8 cellular contexts compared by ENCODE assay signal in genomic region chr16:81652798-81653505, GRCh38.
DNase-seq lines count a peak whose midpoint lies in the region; ATAC-seq and TF ChIP-seq lines count a peak whose summit lies in the region.
"Had no signal": no experiment of that assay in that cellular context is flagged by ENCODE, and none has a peak within 500 bp of the region (broad histone marks: within the 10 kb centered on the region; RNA-seq: fewer than 3 reads in every experiment).

No MANE protein-coding gene starts in this region.

- peak; percentile 51 for DNase-seq in GM19238 (ENCODE audit: insufficient read length, low spot score)
- DNase-seq in RPMI8226 = peak; percentile 39
- no peak for DNase-seq in testis
- DNase-seq in MV-4-11 (lab: John Stamatoyannopoulos, UW) = no peak
- no peak for DNase-seq in aorta
- DNase-seq in iPS-NIHi11 (ENCODE audit: low spot score) = no peak
- DNase-seq: NCI-H187 had no signal

- H3K36me3 ChIP-seq in HUES64 (ENCODE audit: insufficient read depth, low read length) = peaks cover 7% of the 10 kb centered on the region; the same call in 1 of the 2 replicates
- H3K36me3 ChIP-seq in testis (ENCODE audit: low read depth, missing control alignments) = no peaks in the 10 kb centered on the region
- H3K36me3 ChIP-seq in aorta (ENCODE audit: control insufficient read depth in 1 of 2, insufficient read depth in 2 of 2, low read length in 1 of 2) = no peaks in the 10 kb centered on the region

- H3K27me3 ChIP-seq in HUES64 (ENCODE audit: insufficient read depth, low read length) (no peaks in the 10 kb centered on the region), testis (no peaks in the 10 kb centered on the region), aorta (ENCODE audit: control insufficient read depth in 1 of 2, insufficient read depth in 2 of 2, low read length in 1 of 2) (no peaks in the 10 kb centered on the region)

- no peak for ATAC-seq in aorta (ENCODE audit: low FRiP score)

- H3K4me1 ChIP-seq in HUES64 (ENCODE audit: insufficient read depth, low read length) (peaks cover 32% of the 10 kb centered on the region), testis (peaks cover 7% of the 10 kb centered on the region), aorta (ENCODE audit: control insufficient read depth in 1 of 2, insufficient read depth in 2 of 2, low read length in 2 of 2) (no peaks in the 10 kb centered on the region)

- H3K27ac ChIP-seq in HUES64 (ENCODE audit: low read depth, low read length) = peak overlapping the region; percentile 64
- H3K27ac ChIP-seq in testis = peak overlapping the region; percentile 73 to 84
- no peak overlapping the region for H3K27ac ChIP-seq in aorta (ENCODE audit: low read depth in 1 of 2, low read length in 2 of 2)

- TF ChIP-seq POLR2A in testis (IDR thresholded peaks at IDR 0.05) = no peak

- H3K9me3 ChIP-seq in HUES64 (ENCODE audit: insufficient read depth, low read depth, low read length) (no peaks in the 10 kb centered on the region), testis (no peaks in the 10 kb centered on the region), aorta (ENCODE audit: control insufficient read depth, low read length) (no peaks in the 10 kb centered on the region)

- no peak for TF ChIP-seq CTCF in testis (IDR thresholded peaks at IDR 0.05)

- H3K9ac ChIP-seq in HUES64 (ENCODE audit: low read depth, low read length) = no peak overlapping the region

- no peak overlapping the region for H3K4me3 ChIP-seq in HUES64 (ENCODE audit: low read length)
- peak overlapping the region; percentile 27 to 64 for H3K4me3 ChIP-seq in testis
- no peak overlapping the region for H3K4me3 ChIP-seq in aorta (ENCODE audit: low read length in 2 of 2)

- 61% methylated on average over 21 of the region's 21 CpGs for WGBS in HUES64
- WGBS in testis, 2 donors = 50 to 64% methylated on average over 21 of the region's 21 CpGs
- 97 to 98% methylated on average over 21 of the region's 21 CpGs for WGBS in aorta, 2 donors

- intact Hi-C loops in testis (cut with DNase I; ENCODE audit: low total_unique reads) = no loop called here
- intact Hi-C loops in aorta (cut with DNase I) = no loop called here

Comparison
In these comparisons a context has a peak if more than half of its experiments do, and no peak if none do; other contexts are left out.
1. DNase-seq: peak in GM19238 (single experiment) and RPMI8226 (single experiment); none in testis (single experiment), MV-4-11 (single experiment), aorta (0 of 2) and iPS-NIHi11 (single experiment).
2. H3K27ac ChIP-seq: peak in HUES64 (single experiment) and testis (2 of 2); none in aorta (0 of 2).
3. H3K4me3 ChIP-seq: peak in testis (2 of 2); none in HUES64 (single experiment) and aorta (0 of 2).